Comparison of ENCODE assay signal across 18 cellular contexts in the genomic region with DNA sequence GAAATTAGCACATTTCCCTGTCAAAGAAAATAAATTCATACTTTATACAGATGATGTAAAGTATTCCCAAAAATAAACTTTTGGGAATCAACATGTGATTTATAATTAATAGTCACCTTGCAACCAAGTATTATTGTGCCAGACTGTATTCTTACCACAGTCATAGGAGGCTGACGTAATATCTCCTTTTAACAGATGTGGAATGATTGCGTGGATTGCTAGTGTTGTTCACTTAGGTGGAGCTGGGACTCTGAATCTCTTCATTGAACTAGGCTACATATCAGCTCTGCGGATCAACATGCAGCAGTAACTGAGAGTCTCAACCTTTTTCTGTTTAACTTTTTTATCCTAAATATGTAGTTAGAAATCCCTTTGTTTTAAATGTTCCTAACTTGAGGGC.
"Had no signal": no experiment of that assay in that cellular context is flagged by ENCODE, and none has a peak within 500 bp of the region (broad histone marks: within the 10 kb centered on the region; RNA-seq: fewer than 3 reads in every experiment).

No MANE protein-coding gene starts in this region.

- DNase-seq: dermis blood vessel endothelial cell; esophagus squamous epithelium; islet precursor cell; mammary epithelial cell; naive thymus-derived CD8-positive, alpha-beta T cell; nucleus accumbens; ovary; right lobe of liver; stimulated activated CD4-positive, alpha-beta T cell treated with anti-CD3 and anti-CD28 coated beads, Interleukin-4, amount 100 ng/mL, for 1 hour; stimulated activated CD8-positive, alpha-beta memory T cell treated with anti-CD3 and anti-CD28 coated beads, Interleukin-4, amount 100 ng/mL, for 48 hours; stimulated activated naive CD8-positive, alpha-beta T cell treated with anti-CD3 and anti-CD28 coated beads, Interleukin-15, Interleukin-2, amounts not matched to agents 100 U/mL and 50 U/mL, for 24 hours; thyroid gland; uterus had no signal

- H3K4me3 ChIP-seq: esophagus squamous epithelium, ovary, prostate gland, right lobe of liver, suprapubic skin, thyroid gland, uterus had no signal

- FAIRE-seq: colon, frontal cortex had no signal

- H3K36me3 ChIP-seq: ovary, prostate gland, thyroid gland, uterus had no signal

- ATAC-seq: naive thymus-derived CD8-positive, alpha-beta T cell; stimulated activated effector memory CD8-positive, alpha-beta T cell treated with anti-CD3 and anti-CD28 coated beads, Interleukin-12 subunit alpha, Interleukin-12 subunit beta, amount 100 ng/mL, for 72 hours; stimulated activated naive CD8-positive, alpha-beta T cell treated with anti-CD3 and anti-CD28 coated beads, Interleukin-15, Interleukin-2, amounts not matched to agents 100 U/mL and 50 U/mL, for 24 hours had no signal

- H3K27me3 ChIP-seq: esophagus squamous epithelium, ovary, right lobe of liver, suprapubic skin, thyroid gland, uterus had no signal

- H3K27ac ChIP-seq: esophagus squamous epithelium, ovary, prostate gland, right lobe of liver, suprapubic skin, thyroid gland, uterus had no signal

- H3K9me3 ChIP-seq: esophagus squamous epithelium, prostate gland, right lobe of liver, suprapubic skin, thyroid gland, uterus had no signal

- H3K4me1 ChIP-seq: esophagus squamous epithelium, prostate gland, uterus had no signal
